Comparison of ENCODE assay signal across 10 cellular contexts in the genomic region with DNA sequence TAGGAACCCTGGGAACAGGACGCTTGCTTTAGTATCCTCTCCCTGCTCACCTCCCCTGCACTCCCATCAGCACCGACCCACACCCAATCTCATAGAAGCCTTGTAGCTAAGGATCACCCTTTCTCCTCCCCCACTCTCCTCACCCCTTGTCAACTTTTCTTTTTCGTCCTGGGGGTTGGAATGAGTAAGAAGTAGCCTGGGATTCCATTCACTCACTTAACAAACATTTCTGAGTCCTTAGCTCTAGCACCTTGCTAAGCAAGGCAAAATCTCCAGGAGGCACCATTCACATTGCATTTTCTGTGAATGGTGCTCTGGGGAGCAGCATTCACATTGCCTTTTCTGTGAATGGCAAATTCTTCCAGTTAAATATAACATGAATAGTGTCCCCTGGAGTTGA. TPM values are rescaled to one million over a fixed set of nuclear protein-coding genes. Genes with fewer than 3 reads are reported as not detected.
DNase-seq lines count a peak whose midpoint lies in the region; ATAC-seq and TF ChIP-seq lines count a peak whose summit lies in the region.
"Had no signal": no experiment of that assay in that cellular context is flagged by ENCODE, and none has a peak within 500 bp of the region (broad histone marks: within the 10 kb centered on the region; RNA-seq: fewer than 3 reads in every experiment).

No MANE protein-coding gene starts in this region.

- intact Hi-C loops in CD4-positive, alpha-beta memory T cell (cut with micrococcal nuclease) = loop anchor here (1.0 to 5.0 kb wide), 3 partner anchors 10 to 52 kb away; a partner anchor contains a TSS
- intact Hi-C loops in dorsolateral prefrontal cortex (cut with DNase I) = loop anchor here (2.0 kb wide), 2 partner anchors 40 to 42 kb away; a partner anchor contains a TSS

- POLR2A ChIA-PET in CD4-positive, alpha-beta memory T cell (lab: Charles Lee; ENCODE audit: partially characterized antibody) = interaction anchor here (1.0 to 2.7 kb wide), 3 partner anchors 10 to 41 kb away, joined by 3 to 45 read pairs (median 27); a partner anchor contains a TSS
- POLR2A ChIA-PET in naive thymus-derived CD8-positive, alpha-beta T cell (lab: Charles Lee) = interaction anchor here (1.4 to 3.2 kb wide), 5 partner anchors 9 to 41 kb away, joined by 5 to 22 read pairs (median 13); a partner anchor contains a TSS

- peaks cover 11 to 28% of the 10 kb centered on the region in 2 donors for H3K36me3 Mint-ChIP-seq in CD4-positive, alpha-beta memory T cell
- H3K36me3 Mint-ChIP-seq in naive thymus-derived CD8-positive, alpha-beta T cell = peaks cover 0 to 17% (median 9%) of the 10 kb centered on the region in 3 donors

- peaks cover 19 to 33% (median 28%) of the 10 kb centered on the region in 4 donors for H3K4me1 Mint-ChIP-seq in CD4-positive, alpha-beta memory T cell
- peaks cover 23 to 33% (median 26%) of the 10 kb centered on the region in 4 donors for H3K4me1 Mint-ChIP-seq in naive thymus-derived CD8-positive, alpha-beta T cell

- H3K27me3 ChIP-seq in CD4-positive, alpha-beta memory T cell (ENCODE audit: insufficient read depth, low read length) = no peaks in the 10 kb centered on the region
- H3K27me3 ChIP-seq in MG63 (no peaks in the 10 kb centered on the region), dorsolateral prefrontal cortex (peaks cover 0 to 3% (median 0%) of the 10 kb centered on the region in 45 donors)
- H3K27me3 ChIP-seq: Peyer's patch had no signal

- H3K9me3 ChIP-seq in CD4-positive, alpha-beta memory T cell (ENCODE audit: control insufficient read depth in 1 of 2, low read length in 2 of 2) = no peaks in the 10 kb centered on the region
- H3K9me3 ChIP-seq in MG63 = no peaks in the 10 kb centered on the region
- H3K9me3 ChIP-seq: Peyer's patch had no signal

- peak overlapping the region; percentile 95 to 99 (median 98) for H3K4me3 Mint-ChIP-seq in CD4-positive, alpha-beta memory T cell
- peak overlapping the region; percentile 75 to 99 (median 98) for H3K4me3 Mint-ChIP-seq in naive thymus-derived CD8-positive, alpha-beta T cell

- ATAC-seq in naive thymus-derived CD8-positive, alpha-beta T cell = no peak
- no peak for ATAC-seq in GM18907 (IDR thresholded peaks at IDR 0.05; ENCODE audit: unreplicated experiment)

- no peaks in the 10 kb centered on the region for H3K36me3 ChIP-seq in CD4-positive, alpha-beta memory T cell (ENCODE audit: insufficient read depth, low read length)
- H3K36me3 ChIP-seq in MG63 = no peaks in the 10 kb centered on the region

- no peaks in the 10 kb centered on the region for H3K27me3 Mint-ChIP-seq in CD4-positive, alpha-beta memory T cell
- peaks cover 0 to 1% (median 0%) of the 10 kb centered on the region in 5 donors for H3K27me3 Mint-ChIP-seq in naive thymus-derived CD8-positive, alpha-beta T cell

- H3K27ac ChIP-seq in CD4-positive, alpha-beta memory T cell (ENCODE audit: low read depth, low read length) = no peak overlapping the region
- peak overlapping the region in 6 of 59 donors; percentile 87 to 98 (median 96) for H3K27ac ChIP-seq in dorsolateral prefrontal cortex

- H3K4me1 ChIP-seq in CD4-positive, alpha-beta memory T cell (ENCODE audit: insufficient read depth, low read length) = peaks cover 21% of the 10 kb centered on the region

- no peak for DNase-seq in CD4-positive, alpha-beta memory T cell
- DNase-seq in MG63 = no peak
- no peak for DNase-seq in dorsolateral prefrontal cortex
- DNase-seq in naive thymus-derived CD8-positive, alpha-beta T cell = no peak
- no peak for DNase-seq in SHP77 treated with DMSO at 0.1 percent for 48 hours (lab: John Stamatoyannopoulos, UW)
- no peak for DNase-seq in midbrain (lab: John Stamatoyannopoulos, UW)
- no peak for DNase-seq in NCI-H2171 treated with DMSO at 0.1 percent for 48 hours (lab: John Stamatoyannopoulos, UW)
- DNase-seq: amniotic stem cell, Peyer's patch had no signal

- H3K27ac Mint-ChIP-seq in CD4-positive, alpha-beta memory T cell = peak overlapping the region in 6 of 7 donors; percentile 32 to 98 (median 95)
- peak overlapping the region; percentile 37 to 99 (median 98) for H3K27ac Mint-ChIP-seq in naive thymus-derived CD8-positive, alpha-beta T cell

- peak overlapping the region in 1 of 2 donors; percentile 59 for H3K4me3 ChIP-seq in CD4-positive, alpha-beta memory T cell (ENCODE audit: low read length in 2 of 2)
- H3K4me3 ChIP-seq in MG63 = peak overlapping the region; percentile 69
- peak overlapping the region in 44 of 59 donors; percentile 58 to 96 (median 78) for H3K4me3 ChIP-seq in dorsolateral prefrontal cortex

- CTCF ChIA-PET in CD4-positive, alpha-beta memory T cell (lab: Charles Lee; ENCODE audit: partially characterized antibody) = interaction anchor here (0.9 to 1.8 kb wide), 3 partner anchors 13 to 54 kb away, joined by 3 to 8 read pairs (median 3); no protein-coding TSS in a partner anchor

- no peaks in the 10 kb centered on the region for H3K9me3 Mint-ChIP-seq in CD4-positive, alpha-beta memory T cell
- H3K9me3 Mint-ChIP-seq in naive thymus-derived CD8-positive, alpha-beta T cell = peaks cover 0 to 10% (median 0%) of the 10 kb centered on the region in 9 donors

- no peak for TF ChIP-seq CTCF in dorsolateral prefrontal cortex (IDR thresholded peaks at IDR 0.05 in 54 of 56, conservative IDR thresholded peaks at IDR 0.05 in 2 of 56; ENCODE audit: low read depth in 1 of 56, partially characterized antibody in 56 of 56)

RNA-seq across cellular contexts. Expression of a gene that starts 1.1 kb away (rescaled TPM):
- total RNA-seq in CD4-positive, alpha-beta memory T cell = 10 to 100 TPM; 29.6 to 30.5 TPM
- polyA plus RNA-seq in CD4-positive, alpha-beta memory T cell = 10 to 100 TPM; 22.1 to 26.5 TPM
- total RNA-seq in MG63 (2014; rRNA removed; shearing (Covaris generic); ENCODE audit: low replicate concordance) = 9.5 and 29.2 TPM in 2 replicates
- 10 to 100 TPM; 14.2 to 41.1 (median 27.6) TPM for total RNA-seq in dorsolateral prefrontal cortex
- total RNA-seq in naive thymus-derived CD8-positive, alpha-beta T cell = 10 to 100 TPM; 30.1 to 33.5 TPM
- 10 to 100 TPM; 14.2 to 17.7 (median 15.5) TPM for polyA plus RNA-seq in naive thymus-derived CD8-positive, alpha-beta T cell

RNA-seq across cellular contexts. Expression of a gene that starts 10.9 kb away (rescaled TPM):
- total RNA-seq in CD4-positive, alpha-beta memory T cell = 1 to 10 TPM; 4.1 to 4.5 TPM
- under 1 TPM in 1 of 2 donors, not detected in 1; 0.55 TPM for polyA plus RNA-seq in CD4-positive, alpha-beta memory T cell
- total RNA-seq in MG63 (2014; rRNA removed; shearing (Covaris generic); ENCODE audit: low replicate concordance) = 19.8 and 30.8 TPM in 2 replicates
- total RNA-seq in dorsolateral prefrontal cortex = 10 to 100 TPM in 110 of 120 experiments, 1 to 10 TPM in 10; 7.9 to 41.1 (median 16.5) TPM
- 1 to 10 TPM; 5.6 to 8.7 TPM for total RNA-seq in naive thymus-derived CD8-positive, alpha-beta T cell
- 1 to 10 TPM in 2 of 3 donors, under 1 TPM in 1; 0.85 to 2.4 (median 1.5) TPM for polyA plus RNA-seq in naive thymus-derived CD8-positive, alpha-beta T cell

RNA-seq across cellular contexts. Expression of a gene that starts 20.7 kb away (rescaled TPM):
- under 1 TPM in 1 of 2 experiments, not detected in 1; 0.55 TPM for total RNA-seq in CD4-positive, alpha-beta memory T cell
- polyA plus RNA-seq in CD4-positive, alpha-beta memory T cell = not detected
- not detected in 2 replicates for total RNA-seq in MG63 (2014; rRNA removed; shearing (Covaris generic); ENCODE audit: low replicate concordance)
- 10 to 100 TPM in 15 of 120 experiments, 1 to 10 TPM in 105; 1.4 to 15.3 (median 6.7) TPM for total RNA-seq in dorsolateral prefrontal cortex
- total RNA-seq in naive thymus-derived CD8-positive, alpha-beta T cell = 1 to 10 TPM in 1 of 2 experiments, under 1 TPM in 1; 0.91 to 1.2 TPM
- under 1 TPM in 2 of 3 donors, not detected in 1; 0.43 to 0.64 TPM for polyA plus RNA-seq in naive thymus-derived CD8-positive, alpha-beta T cell

RNA-seq across cellular contexts. Expression of a gene that starts 23.8 kb away (rescaled TPM):
- 1 to 10 TPM; 5.9 to 6.3 TPM for total RNA-seq in CD4-positive, alpha-beta memory T cell
- under 1 TPM in 1 of 2 donors, not detected in 1; 0.14 TPM for polyA plus RNA-seq in CD4-positive, alpha-beta memory T cell
- total RNA-seq in MG63 (2014; rRNA removed; shearing (Covaris generic); ENCODE audit: low replicate concordance) = 0.07 TPM in 1 of 2 replicates, not detected in the other
- total RNA-seq in dorsolateral prefrontal cortex = 10 to 100 TPM in 8 of 120 experiments, 1 to 10 TPM in 112; 1.6 to 14.9 (median 4.8) TPM
- 10 to 100 TPM in 1 of 2 experiments, 1 to 10 TPM in 1; 8.5 to 10.3 TPM for total RNA-seq in naive thymus-derived CD8-positive, alpha-beta T cell
- polyA plus RNA-seq in naive thymus-derived CD8-positive, alpha-beta T cell = under 1 TPM in 1 of 3 donors, not detected in 2; 0.11 TPM

RNA-seq across cellular contexts. Expression of a gene that starts 41.4 kb away (rescaled TPM):
- total RNA-seq in CD4-positive, alpha-beta memory T cell = 10 to 100 TPM; 35.8 TPM
- polyA plus RNA-seq in CD4-positive, alpha-beta memory T cell = 10 to 100 TPM; 90.8 to 96.6 TPM
- total RNA-seq in MG63 (2014; rRNA removed; shearing (Covaris generic); ENCODE audit: low replicate concordance) = 53.8 and 75.4 TPM in 2 replicates
- 10 to 100 TPM; 37.4 to 67.6 (median 52.1) TPM for total RNA-seq in dorsolateral prefrontal cortex
- 10 to 100 TPM; 28.9 to 33.2 TPM for total RNA-seq in naive thymus-derived CD8-positive, alpha-beta T cell
- 10 to 100 TPM; 75.6 to 81.6 (median 76.7) TPM for polyA plus RNA-seq in naive thymus-derived CD8-positive, alpha-beta T cell
